In genomic region chr3:23831517-23832394, GRCh38 we compare ENCODE assay signal across 13 cellular contexts. TPM values are rescaled to one million over a fixed set of nuclear protein-coding genes. Genes with fewer than 3 reads are reported as not detected.
DNase-seq lines count a peak whose midpoint lies in the region; ATAC-seq and TF ChIP-seq lines count a peak whose summit lies in the region.
"Had no signal": no experiment of that assay in that cellular context is flagged by ENCODE, and none has a peak within 500 bp of the region (broad histone marks: within the 10 kb centered on the region; RNA-seq: fewer than 3 reads in every experiment).

No MANE protein-coding gene starts in this region.

- no peak overlapping the region for H3K4me3 Mint-ChIP-seq in activated CD4-positive, alpha-beta memory T cell treated with anti-CD3 and anti-CD28 coated beads for 36 hours

- CTCF ChIA-PET in PC-9 (lab: Charles Lee) = interaction anchor here (0.5 kb wide), 1 partner anchor 56 kb away, joined by 13 read pairs; no protein-coding TSS in a partner anchor
- CTCF ChIA-PET in activated CD4-positive, alpha-beta memory T cell treated with anti-CD3 and anti-CD28 coated beads for 36 hours (lab: Charles Lee) = interaction anchor here (1.0 kb wide), 1 partner anchor 28 kb away, joined by 3 read pairs; no protein-coding TSS in a partner anchor

- no peak overlapping the region for H3K4me2 ChIP-seq in PC-9

- peaks cover 92% of the 10 kb centered on the region for H4K20me1 ChIP-seq in PC-9 (ENCODE audit: insufficient read depth)

- no peak overlapping the region for H3K27ac Mint-ChIP-seq in activated CD4-positive, alpha-beta memory T cell treated with anti-CD3 and anti-CD28 coated beads for 36 hours

- POLR2A ChIA-PET in PC-9 (lab: Charles Lee; ENCODE audit: unreplicated experiment) = no interaction called here
- POLR2A ChIA-PET in activated CD4-positive, alpha-beta memory T cell treated with anti-CD3 and anti-CD28 coated beads for 36 hours (lab: Charles Lee) = interaction anchor here (0.6 to 1.8 kb wide), 2 partner anchors 20 to 709 kb away, joined by 3 read pairs; no protein-coding TSS in a partner anchor

- H3K27ac ChIP-seq in PC-9 = peak overlapping the region; percentile 13; the same call in 1 of the 2 replicates
- H3K27ac ChIP-seq in substantia nigra (ENCODE audit: low read depth, low read length, poor library complexity, severe bottlenecking) = no peak overlapping the region
- no peak overlapping the region for H3K27ac ChIP-seq in WERI-Rb-1
- H3K27ac ChIP-seq: adrenal gland had no signal

- peak overlapping the region; percentile 30 for H3K4me3 ChIP-seq in GM06990 (replicated peaks; ENCODE audit: low read depth, low read length)
- no peak overlapping the region for H3K4me3 ChIP-seq in PC-9
- H3K4me3 ChIP-seq in WERI-Rb-1 (ENCODE audit: low read depth, low read length) = no peak overlapping the region
- H3K4me3 ChIP-seq: adrenal gland had no signal

- TF ChIP-seq CTCF in GM06990 (IDR thresholded peaks at IDR 0.05; ENCODE audit: insufficient read depth, low read length, poor library complexity, severe bottlenecking) (no peak), PC-9 (conservative IDR thresholded peaks at IDR 0.05) (no peak), WERI-Rb-1 (IDR thresholded peaks at IDR 0.05; ENCODE audit: low read depth, low read length) (no peak)

- peaks cover 43% of the 10 kb centered on the region for H3K4me1 Mint-ChIP-seq in activated CD4-positive, alpha-beta memory T cell treated with anti-CD3 and anti-CD28 coated beads for 36 hours (ENCODE audit: low read depth)

- BruUV-seq in PC-9 (replicated peaks; lab: Mats Ljungman, UMichigan) = no TSS peak

- H3K9me3 Mint-ChIP-seq in activated CD4-positive, alpha-beta memory T cell treated with anti-CD3 and anti-CD28 coated beads for 36 hours = no peaks in the 10 kb centered on the region
- H3K9me3 Mint-ChIP-seq: immature natural killer cell had no signal

- intact Hi-C loops in PC-9 (cut with micrococcal nuclease; ENCODE audit: unreplicated experiment) = no loop called here
- intact Hi-C loops in activated CD4-positive, alpha-beta memory T cell treated with anti-CD3 and anti-CD28 coated beads for 36 hours (cut with micrococcal nuclease) = loop anchor here (2.0 kb wide), 1 partner anchor 19 kb away; no protein-coding TSS in a partner anchor

- H3K27me3 Mint-ChIP-seq in activated CD4-positive, alpha-beta memory T cell treated with anti-CD3 and anti-CD28 coated beads for 36 hours = no peaks in the 10 kb centered on the region

- H3K27me3 ChIP-seq in GM06990 (replicated peaks; ENCODE audit: control insufficient read depth, insufficient read depth, low read length) (no peaks in the 10 kb centered on the region), PC-9 (ENCODE audit: insufficient read depth, low read depth) (no peaks in the 10 kb centered on the region), WERI-Rb-1 (ENCODE audit: insufficient read depth, low read depth, severe bottlenecking) (no peaks in the 10 kb centered on the region)
- H3K27me3 ChIP-seq: adrenal gland had no signal

- peak; percentile 11 for ATAC-seq in GM19452 (IDR thresholded peaks at IDR 0.05; ENCODE audit: unreplicated experiment)
- peak; percentile 18 for ATAC-seq in HG02943 (IDR thresholded peaks at IDR 0.05; ENCODE audit: low read depth, unreplicated experiment)

- DNase-seq in GM06990 (ENCODE audit: extremely low read depth, insufficient read length) (no peak), PC-9 (no peak), substantia nigra (lab: John Stamatoyannopoulos, UW) (no peak), WERI-Rb-1 (no peak)
- no peak for DNase-seq in activated CD4-positive, alpha-beta memory T cell treated with anti-CD3 and anti-CD28 coated beads for 36 hours
- DNase-seq in NK-92 treated with Interleukin-12 subunit alpha and Interleukin-12 subunit beta, amount 100 ng/mL, for 24 hours (lab: John Stamatoyannopoulos, UW) = no peak
- DNase-seq: immature natural killer cell, NCI-H1092, NCI-H524, SHP77 treated with DMSO at 0.1 percent for 48 hours had no signal

- H3K79me2 ChIP-seq in PC-9 (ENCODE audit: low read depth) = peaks cover 97% of the 10 kb centered on the region

- no peaks in the 10 kb centered on the region for H3K9me2 ChIP-seq in PC-9 (ENCODE audit: insufficient read depth)

- peaks cover 2% of the 10 kb centered on the region for H3K36me3 Mint-ChIP-seq in activated CD4-positive, alpha-beta memory T cell treated with anti-CD3 and anti-CD28 coated beads for 36 hours
- H3K36me3 Mint-ChIP-seq: immature natural killer cell had no signal

- H3K9me3 ChIP-seq in PC-9 (ENCODE audit: insufficient read depth, low read depth) (no peaks in the 10 kb centered on the region), WERI-Rb-1 (ENCODE audit: severe bottlenecking) (no peaks in the 10 kb centered on the region)
- H3K9me3 ChIP-seq: adrenal gland had no signal

- H3K36me3 ChIP-seq in GM06990 (ENCODE audit: control insufficient read depth, insufficient read depth, low read length) (no peaks in the 10 kb centered on the region), PC-9 (ENCODE audit: low read depth) (0 out of 2 replicates have a peak, but pooled peaks cover 8% of the 10 kb centered on the region), WERI-Rb-1 (no peaks in the 10 kb centered on the region; the same call in 1 of the 2 replicates)
- H3K36me3 ChIP-seq: adrenal gland had no signal

- peaks cover 21% of the 10 kb centered on the region for H3F3A ChIP-seq in PC-9 (ENCODE audit: insufficient read depth, low read depth)

- H3K4me1 ChIP-seq in PC-9 (replicated peaks; ENCODE audit: insufficient read depth) = no peaks in the 10 kb centered on the region

- no peak overlapping the region for H2AFZ ChIP-seq in PC-9

RNA-seq across cellular contexts. Expression of gene UBE2E1, which starts 26.0 kb away (rescaled TPM):
- 65.6 and 102 TPM in 2 replicates for total RNA-seq in PC-9 (2021)
- 10 to 100 TPM; 82.8 to 84.8 TPM for total RNA-seq in activated CD4-positive, alpha-beta memory T cell treated with anti-CD3 and anti-CD28 coated beads for 36 hours
